8 cellular contexts compared by ENCODE assay signal in genomic region chr12:56104815-56105476, GRCh38. TPM values are rescaled to one million over a fixed set of nuclear protein-coding genes. Genes with fewer than 3 reads are reported as not detected.
DNase-seq lines count a peak whose midpoint lies in the region; ATAC-seq, FAIRE-seq and TF ChIP-seq lines count a peak whose summit lies in the region.

No MANE protein-coding gene starts in this region.

- H3K27ac ChIP-seq in epithelial cell of prostate: peak overlapping the region; percentile 72

- DNase-seq in activated CD4-positive, alpha-beta T cell treated with anti-CD3 and anti-CD28 coated beads for 36 hours: peak; percentile 49
- DNase-seq in activated CD4-positive, alpha-beta T cell treated with anti-CD3 and anti-CD28 coated beads, Interleukin-2, amount 50 U/mL, for 1 hour: no peak
- no peak for DNase-seq in epithelial cell of prostate (ENCODE audit: low read depth, low spot score)
- DNase-seq in natural killer cell treated with Interleukin-12 subunit alpha and Interleukin-12 subunit beta and Interleukin-15 and Interleukin-18, amount 100 ng/mL, for 72 hours (ENCODE audit: low spot score): peak; percentile 68
- DNase-seq in COR-L47 (lab: John Stamatoyannopoulos, UW): no peak
- DNase-seq in GM19239 (ENCODE audit: insufficient read length, low spot score): no peak

- no peaks in the 10 kb centered on the region for H3K9me3 Mint-ChIP-seq in activated CD4-positive, alpha-beta T cell treated with anti-CD3 and anti-CD28 coated beads for 36 hours (ENCODE audit: low read depth)
- no peaks in the 10 kb centered on the region for H3K9me3 Mint-ChIP-seq in natural killer cell treated with Interleukin-12 subunit alpha and Interleukin-12 subunit beta and Interleukin-15 and Interleukin-18, amount 100 ng/mL, for 72 hours

- H3K27ac Mint-ChIP-seq in activated CD4-positive, alpha-beta T cell treated with anti-CD3 and anti-CD28 coated beads for 36 hours: peak overlapping the region; percentile 100
- H3K27ac Mint-ChIP-seq in natural killer cell treated with Interleukin-12 subunit alpha and Interleukin-12 subunit beta and Interleukin-15 and Interleukin-18, amount 100 ng/mL, for 72 hours: peak overlapping the region; percentile 86 to 98

- peak overlapping the region; percentile 100 for H3K4me3 Mint-ChIP-seq in activated CD4-positive, alpha-beta T cell treated with anti-CD3 and anti-CD28 coated beads for 36 hours
- H3K4me3 Mint-ChIP-seq in natural killer cell treated with Interleukin-12 subunit alpha and Interleukin-12 subunit beta and Interleukin-15 and Interleukin-18, amount 100 ng/mL, for 72 hours: peak overlapping the region; percentile 97

- peak; percentile 2 for ATAC-seq in activated CD4-positive, alpha-beta T cell treated with anti-CD3 and anti-CD28 coated beads for 36 hours
- ATAC-seq in HG03196 (IDR thresholded peaks at IDR 0.05; ENCODE audit: unreplicated experiment): peak; percentile 16
- peak; percentile 11 to 31 for ATAC-seq in natural killer cell treated with Interleukin-12 subunit alpha and Interleukin-12 subunit beta and Interleukin-15 and Interleukin-18, amount 100 ng/mL, for 72 hours

- H3K36me3 Mint-ChIP-seq in activated CD4-positive, alpha-beta T cell treated with anti-CD3 and anti-CD28 coated beads for 36 hours (ENCODE audit: low read depth): peaks cover 51% of the 10 kb centered on the region
- peaks cover 26% of the 10 kb centered on the region for H3K36me3 Mint-ChIP-seq in natural killer cell treated with Interleukin-12 subunit alpha and Interleukin-12 subunit beta and Interleukin-15 and Interleukin-18, amount 100 ng/mL, for 72 hours

- H3K4me1 Mint-ChIP-seq in activated CD4-positive, alpha-beta T cell treated with anti-CD3 and anti-CD28 coated beads for 36 hours: peaks cover 43% of the 10 kb centered on the region
- peaks cover 46 to 54% of the 10 kb centered on the region in 2 donors for H3K4me1 Mint-ChIP-seq in natural killer cell treated with Interleukin-12 subunit alpha and Interleukin-12 subunit beta and Interleukin-15 and Interleukin-18, amount 100 ng/mL, for 72 hours (ENCODE audit: low read depth in 2 of 2)

- intact Hi-C loops in activated CD4-positive, alpha-beta T cell treated with anti-CD3 and anti-CD28 coated beads for 36 hours (cut with DNase I, micrococcal nuclease): loop anchor here (1.0 to 5.0 kb wide), 21 partner anchors 11 to 527 kb away; partner anchors contain the start of genes ESYT1 (in 2 of the 2), MYL6B (in 2 of the 2), PYM1 (in 2 of the 2) and RPL41 (in 2 of the 2)

- CTCF ChIA-PET in activated CD4-positive, alpha-beta T cell treated with anti-CD3 and anti-CD28 coated beads for 36 hours (lab: Charles Lee): interaction anchor here (0.6 to 3.4 kb wide), 20 partner anchors 12 to 619 kb away, joined by 3 to 47 read pairs (median 4); partner anchors contain the start of genes ERBB3, ESYT1, MYL6B and ORMDL2

- POLR2A ChIA-PET in activated CD4-positive, alpha-beta T cell treated with anti-CD3 and anti-CD28 coated beads for 36 hours (lab: Charles Lee): interaction anchor here (0.6 to 3.0 kb wide), 13 partner anchors 12 to 542 kb away, joined by 3 to 76 read pairs (median 4); partner anchors contain the start of genes DNAJC14, RPL41, SMARCC2 and ZC3H10

- peak overlapping the region; percentile 90 for H3K4me3 ChIP-seq in WI38 (ENCODE audit: low read depth, low read length)

- no peak for FAIRE-seq in GM19239 (lab: Jason Lieb, UNC)

- no peak for TF ChIP-seq CTCF in WI38 (IDR thresholded peaks at IDR 0.05; ENCODE audit: low read depth, low read length)

- no peaks in the 10 kb centered on the region for H3K27me3 Mint-ChIP-seq in activated CD4-positive, alpha-beta T cell treated with anti-CD3 and anti-CD28 coated beads for 36 hours
- no peaks in the 10 kb centered on the region for H3K27me3 Mint-ChIP-seq in natural killer cell treated with Interleukin-12 subunit alpha and Interleukin-12 subunit beta and Interleukin-15 and Interleukin-18, amount 100 ng/mL, for 72 hours

RNA-seq across cellular contexts. Expression of gene PA2G4, which starts 0.6 kb away (rescaled TPM):
- total RNA-seq in activated CD4-positive, alpha-beta T cell treated with anti-CD3 and anti-CD28 coated beads for 36 hours: 100 to 1,000 TPM; 446 to 695 TPM
- 100 to 1,000 TPM; 233 to 318 TPM for total RNA-seq in natural killer cell treated with Interleukin-12 subunit alpha and Interleukin-12 subunit beta and Interleukin-15 and Interleukin-18, amount 100 ng/mL, for 72 hours

RNA-seq across cellular contexts. Expression of gene RPL41, which starts 11.5 kb away (rescaled TPM):
- total RNA-seq in activated CD4-positive, alpha-beta T cell treated with anti-CD3 and anti-CD28 coated beads for 36 hours: 1,000 to 10,000 TPM; 5,101 to 9,949 TPM
- 1,000 to 10,000 TPM; 2,363 to 2,700 TPM for total RNA-seq in natural killer cell treated with Interleukin-12 subunit alpha and Interleukin-12 subunit beta and Interleukin-15 and Interleukin-18, amount 100 ng/mL, for 72 hours

RNA-seq across cellular contexts. Expression of gene ZC3H10, which starts 13.1 kb away (rescaled TPM):
- total RNA-seq in activated CD4-positive, alpha-beta T cell treated with anti-CD3 and anti-CD28 coated beads for 36 hours: 1 to 10 TPM; 6.4 to 6.5 TPM
- total RNA-seq in natural killer cell treated with Interleukin-12 subunit alpha and Interleukin-12 subunit beta and Interleukin-15 and Interleukin-18, amount 100 ng/mL, for 72 hours: 10 to 100 TPM; 11.4 to 14.9 TPM

RNA-seq across cellular contexts. Expression of gene ESYT1, which starts 23.1 kb away (rescaled TPM):
- total RNA-seq in activated CD4-positive, alpha-beta T cell treated with anti-CD3 and anti-CD28 coated beads for 36 hours: 100 to 1,000 TPM; 132 to 160 TPM
- total RNA-seq in natural killer cell treated with Interleukin-12 subunit alpha and Interleukin-12 subunit beta and Interleukin-15 and Interleukin-18, amount 100 ng/mL, for 72 hours: 100 to 1,000 TPM in 1 of 2 donors, 10 to 100 TPM in 1; 89.3 to 120 TPM

RNA-seq across cellular contexts. Expression of gene ERBB3, which starts 25.0 kb away (rescaled TPM):
- under 1 TPM; 0.32 to 0.57 TPM for total RNA-seq in activated CD4-positive, alpha-beta T cell treated with anti-CD3 and anti-CD28 coated beads for 36 hours
- not detected for total RNA-seq in natural killer cell treated with Interleukin-12 subunit alpha and Interleukin-12 subunit beta and Interleukin-15 and Interleukin-18, amount 100 ng/mL, for 72 hours

Comparison
In these comparisons a context has a peak if more than half of its experiments do, and no peak if none do; other contexts are left out.
1. DNase-seq: peak in activated CD4-positive, alpha-beta T cell treated with anti-CD3 and anti-CD28 coated beads for 36 hours (single experiment) and natural killer cell treated with Interleukin-12 subunit alpha and Interleukin-12 subunit beta and Interleukin-15 and Interleukin-18, amount 100 ng/mL, for 72 hours (single experiment); none in activated CD4-positive, alpha-beta T cell treated with anti-CD3 and anti-CD28 coated beads, Interleukin-2, amount 50 U/mL, for 1 hour (single experiment), epithelial cell of prostate (single experiment), COR-L47 (single experiment) and GM19239 (single experiment).
2. Peak in every context shown above with its lines, with median percentiles within 50 percentile points of each other: ATAC-seq.